ENCODE assay signal across 12 cellular contexts in genomic region chr19:41366089-41366488, GRCh38. TPM values are rescaled to one million over a fixed set of nuclear protein-coding genes. Genes with fewer than 3 reads are reported as not detected.
DNase-seq lines count a peak whose midpoint lies in the region; ATAC-seq and TF ChIP-seq lines count a peak whose summit lies in the region.
"Had no signal": no experiment of that assay in that cellular context is flagged by ENCODE, and none has a peak within 500 bp of the region (broad histone marks: within the 10 kb centered on the region; RNA-seq: fewer than 3 reads in every experiment).

No MANE protein-coding gene starts in this region.

- H3K79me2 ChIP-seq in Loucy (ENCODE audit: insufficient read depth, low read length) = peaks cover 21% of the 10 kb centered on the region

- peak overlapping the region in 1 of 2 donors; percentile 24 for H3K4me3 Mint-ChIP-seq in activated T-cell treated with anti-CD3 and anti-CD28 coated beads, Interleukin-2, amount 50 U/mL, for 72 hours
- no peak overlapping the region for H3K4me3 Mint-ChIP-seq in activated T-cell treated with anti-CD3 and anti-CD28 coated beads, Interleukin-2, amount 50 U/mL, for 4 hours
- H3K4me3 Mint-ChIP-seq in dendritic cell treated with granulocyte-macrophage colony-stimulating factor and Interleukin-4, amounts not matched to agents 40 ng/mL and 50 ng/mL, for 4 days = no peak overlapping the region

- H3K4me1 Mint-ChIP-seq in activated T-cell treated with anti-CD3 and anti-CD28 coated beads, Interleukin-2, amount 50 U/mL, for 72 hours (ENCODE audit: low read depth) = peaks cover 29% of the 10 kb centered on the region
- peaks cover 27% of the 10 kb centered on the region for H3K4me1 Mint-ChIP-seq in activated T-cell treated with anti-CD3 and anti-CD28 coated beads, Interleukin-2, amount 50 U/mL, for 4 hours (ENCODE audit: low read depth)
- H3K4me1 Mint-ChIP-seq in dendritic cell treated with granulocyte-macrophage colony-stimulating factor and Interleukin-4, amounts not matched to agents 40 ng/mL and 50 ng/mL, for 4 days (ENCODE audit: low read depth) = peaks cover 54% of the 10 kb centered on the region

- no peak overlapping the region for H2AFZ ChIP-seq in Loucy (ENCODE audit: low read length)

- intact Hi-C loops in dendritic cell treated with granulocyte-macrophage colony-stimulating factor and Interleukin-4, amounts not matched to agents 40 ng/mL and 50 ng/mL, for 4 days (cut with micrococcal nuclease) = no loop called here

- no peak overlapping the region for H3K27ac Mint-ChIP-seq in activated T-cell treated with anti-CD3 and anti-CD28 coated beads, Interleukin-2, amount 50 U/mL, for 72 hours
- peak overlapping the region; percentile 100 for H3K27ac Mint-ChIP-seq in dendritic cell treated with granulocyte-macrophage colony-stimulating factor and Interleukin-4, amounts not matched to agents 40 ng/mL and 50 ng/mL, for 4 days

- H3F3A ChIP-seq in Loucy (ENCODE audit: low read depth) = no peaks in the 10 kb centered on the region

- H3K9me3 Mint-ChIP-seq in activated T-cell treated with anti-CD3 and anti-CD28 coated beads, Interleukin-2, amount 50 U/mL, for 72 hours = no peaks in the 10 kb centered on the region
- H3K9me3 Mint-ChIP-seq in activated T-cell treated with anti-CD3 and anti-CD28 coated beads, Interleukin-2, amount 50 U/mL, for 4 hours = no peaks in the 10 kb centered on the region
- no peaks in the 10 kb centered on the region for H3K9me3 Mint-ChIP-seq in dendritic cell treated with granulocyte-macrophage colony-stimulating factor and Interleukin-4, amounts not matched to agents 40 ng/mL and 50 ng/mL, for 4 days

- peak overlapping the region; percentile 4 for H3K4me2 ChIP-seq in Loucy (ENCODE audit: low read depth, low read length, poor library complexity, severe bottlenecking)

- no peaks in the 10 kb centered on the region for H3K27me3 ChIP-seq in Loucy (ENCODE audit: insufficient read depth, low read length, poor library complexity, severe bottlenecking)
- H3K27me3 ChIP-seq: esophagus muscularis mucosa had no signal

- H3K4me1 ChIP-seq in Loucy (ENCODE audit: insufficient read depth, low read length, poor library complexity, severe bottlenecking) = peaks cover 18% of the 10 kb centered on the region

- peaks cover 0 to 3% of the 10 kb centered on the region in 2 donors for H3K36me3 Mint-ChIP-seq in activated T-cell treated with anti-CD3 and anti-CD28 coated beads, Interleukin-2, amount 50 U/mL, for 72 hours (ENCODE audit: insufficient read depth in 2 of 2)
- no peaks in the 10 kb centered on the region for H3K36me3 Mint-ChIP-seq in activated T-cell treated with anti-CD3 and anti-CD28 coated beads, Interleukin-2, amount 50 U/mL, for 4 hours (ENCODE audit: insufficient read depth)
- H3K36me3 Mint-ChIP-seq in dendritic cell treated with granulocyte-macrophage colony-stimulating factor and Interleukin-4, amounts not matched to agents 40 ng/mL and 50 ng/mL, for 4 days (ENCODE audit: low read depth) = peaks cover 1% of the 10 kb centered on the region

- no peaks in the 10 kb centered on the region for H3K27me3 Mint-ChIP-seq in activated T-cell treated with anti-CD3 and anti-CD28 coated beads, Interleukin-2, amount 50 U/mL, for 72 hours (ENCODE audit: low read depth)
- H3K27me3 Mint-ChIP-seq in activated T-cell treated with anti-CD3 and anti-CD28 coated beads, Interleukin-2, amount 50 U/mL, for 4 hours (ENCODE audit: low read depth) = no peaks in the 10 kb centered on the region
- H3K27me3 Mint-ChIP-seq in dendritic cell treated with granulocyte-macrophage colony-stimulating factor and Interleukin-4, amounts not matched to agents 40 ng/mL and 50 ng/mL, for 4 days = no peaks in the 10 kb centered on the region

- no peak overlapping the region for H3K9ac ChIP-seq in Loucy (ENCODE audit: low read depth, low read length, poor library complexity, severe bottlenecking)

- H3K4me3 ChIP-seq in Loucy (ENCODE audit: low read length, poor library complexity, severe bottlenecking) (no peak overlapping the region), retinal pigment epithelial cell (ENCODE audit: low read length) (no peak overlapping the region)
- H3K4me3 ChIP-seq: esophagus muscularis mucosa, lung had no signal

- TF ChIP-seq CTCF in Loucy (conservative IDR thresholded peaks at IDR 0.05; ENCODE audit: low read length) = peak; percentile 49; the same call in 1 of the 2 replicates
- peak; percentile 24 for TF ChIP-seq CTCF in retinal pigment epithelial cell (conservative IDR thresholded peaks at IDR 0.05; ENCODE audit: low read depth, low read length)

- H4K20me1 ChIP-seq in Loucy (ENCODE audit: insufficient read depth, low read length, poor library complexity, severe bottlenecking) = no peaks in the 10 kb centered on the region

- ATAC-seq in activated T-cell treated with anti-CD3 and anti-CD28 coated beads, Interleukin-2, amount 50 U/mL, for 72 hours (replicated peaks in 1 of 2) = no peak
- ATAC-seq in activated T-cell treated with anti-CD3 and anti-CD28 coated beads, Interleukin-2, amount 50 U/mL, for 4 hours = no peak
- ATAC-seq in HG02884 (IDR thresholded peaks at IDR 0.05; ENCODE audit: unreplicated experiment) = no peak

- H3K36me3 ChIP-seq in Loucy (ENCODE audit: insufficient read depth, low read length) = no peaks in the 10 kb centered on the region

- peak; percentile 23 to 33 for DNase-seq in activated T-cell treated with anti-CD3 and anti-CD28 coated beads, Interleukin-2, amount 50 U/mL, for 72 hours
- DNase-seq in activated T-cell treated with anti-CD3 and anti-CD28 coated beads, Interleukin-2, amount 50 U/mL, for 4 hours = no peak
- DNase-seq in retinal pigment epithelial cell (ENCODE audit: low read depth) = no peak
- no peak for DNase-seq in effector CD4-positive, alpha-beta T cell
- DNase-seq in SHP77 treated with DMSO at 0.1 percent for 48 hours (lab: John Stamatoyannopoulos, UW) = no peak
- DNase-seq: NCI-H446; stimulated activated naive CD4-positive, alpha-beta T cell treated with Interleukin-2 at 50 U/mL for 16 hours had no signal

- no peaks in the 10 kb centered on the region for H3K9me3 ChIP-seq in Loucy (ENCODE audit: insufficient read depth, low read depth, low read length)
- H3K9me3 ChIP-seq: esophagus muscularis mucosa had no signal

- no peaks in the 10 kb centered on the region for H3K9me2 ChIP-seq in Loucy (replicated peaks; ENCODE audit: low read depth, low read length)

RNA-seq across cellular contexts. Expression of gene B9D2, which starts 2.1 kb away (rescaled TPM):
- 1 to 10 TPM; 6.4 to 7.7 TPM for total RNA-seq in activated T-cell treated with anti-CD3 and anti-CD28 coated beads, Interleukin-2, amount 50 U/mL, for 72 hours
- total RNA-seq in activated T-cell treated with anti-CD3 and anti-CD28 coated beads, Interleukin-2, amount 50 U/mL, for 4 hours = 1 to 10 TPM; 5.4 to 5.7 (median 5.7) TPM

RNA-seq across cellular contexts. Expression of gene TMEM91, which starts 10.2 kb away (rescaled TPM):
- 10 to 100 TPM; 12.3 to 12.8 TPM for total RNA-seq in activated T-cell treated with anti-CD3 and anti-CD28 coated beads, Interleukin-2, amount 50 U/mL, for 72 hours
- total RNA-seq in activated T-cell treated with anti-CD3 and anti-CD28 coated beads, Interleukin-2, amount 50 U/mL, for 4 hours = 1 to 10 TPM; 1.2 to 2.4 (median 1.5) TPM

RNA-seq across cellular contexts. Expression of gene TGFB1, which starts 12.4 kb away (rescaled TPM):
- 10 to 100 TPM; 93.5 to 94.2 TPM for total RNA-seq in activated T-cell treated with anti-CD3 and anti-CD28 coated beads, Interleukin-2, amount 50 U/mL, for 72 hours
- 100 to 1,000 TPM; 134 to 168 (median 142) TPM for total RNA-seq in activated T-cell treated with anti-CD3 and anti-CD28 coated beads, Interleukin-2, amount 50 U/mL, for 4 hours

RNA-seq across cellular contexts. Expression of gene EXOSC5, which starts 31.1 kb away (rescaled TPM):
- total RNA-seq in activated T-cell treated with anti-CD3 and anti-CD28 coated beads, Interleukin-2, amount 50 U/mL, for 72 hours = 10 to 100 TPM; 30.3 to 30.7 TPM
- total RNA-seq in activated T-cell treated with anti-CD3 and anti-CD28 coated beads, Interleukin-2, amount 50 U/mL, for 4 hours = 10 to 100 TPM; 86.3 to 95.5 (median 94.5) TPM

RNA-seq across cellular contexts. Expression of gene BCKDHA, which starts 31.5 kb away (rescaled TPM):
- total RNA-seq in activated T-cell treated with anti-CD3 and anti-CD28 coated beads, Interleukin-2, amount 50 U/mL, for 72 hours = 10 to 100 TPM; 18.4 to 21.6 TPM
- 10 to 100 TPM; 23.7 to 29.1 (median 26.7) TPM for total RNA-seq in activated T-cell treated with anti-CD3 and anti-CD28 coated beads, Interleukin-2, amount 50 U/mL, for 4 hours

Comparison
In these comparisons a context has a peak if more than half of its experiments do, and no peak if none do; other contexts are left out.
1. DNase-seq: peak in activated T-cell treated with anti-CD3 and anti-CD28 coated beads, Interleukin-2, amount 50 U/mL, for 72 hours (2 of 2); none in activated T-cell treated with anti-CD3 and anti-CD28 coated beads, Interleukin-2, amount 50 U/mL, for 4 hours (single experiment), retinal pigment epithelial cell (single experiment), effector CD4-positive, alpha-beta T cell (single experiment) and SHP77 treated with DMSO at 0.1 percent for 48 hours (single experiment).